In genomic region chr6:111252451-111252850, GRCh38 we compare ENCODE assay signal across 28 cellular contexts.
"Had no signal": no experiment of that assay in that cellular context is flagged by ENCODE, and none has a peak within 500 bp of the region (broad histone marks: within the 10 kb centered on the region; RNA-seq: fewer than 3 reads in every experiment).

No MANE protein-coding gene starts in this region.

- H3K27ac ChIP-seq: colonic mucosa, esophagus squamous epithelium, heart right ventricle, lower lobe of right lung, neutrophil, pancreas, suprapubic skin, vagina had no signal

- H3K36me3 ChIP-seq: colonic mucosa, esophagus squamous epithelium, heart right ventricle, lower lobe of right lung, neutrophil, pancreas, suprapubic skin, vagina had no signal

- H3K4me3 ChIP-seq: colonic mucosa, esophagus squamous epithelium, heart right ventricle, lower lobe of right lung, pancreas, smooth muscle cell, suprapubic skin, vagina had no signal

- H3K27me3 ChIP-seq: colonic mucosa, neutrophil, pancreas, suprapubic skin, vagina had no signal

- ATAC-seq: heart right ventricle; left colon; left ventricle myocardium superior; lower lobe of right lung; naive thymus-derived CD8-positive, alpha-beta T cell; pancreas; sciatic nerve; stimulated activated naive CD8-positive, alpha-beta T cell treated with anti-CD3 and anti-CD28 coated beads, Interleukin-15, amount 100 ng/mL, for 72 hours had no signal

- FAIRE-seq: endometrium, pancreas had no signal

- H3K4me2 ChIP-seq: smooth muscle cell had no signal

- H3K9me3 ChIP-seq: colonic mucosa, esophagus squamous epithelium, heart right ventricle, lower lobe of right lung, neutrophil, pancreas, suprapubic skin, vagina had no signal

- DNase-seq: colonic mucosa; effector memory CD4-positive, alpha-beta T cell; esophagus squamous epithelium; foreskin melanocyte; glutamatergic neuron; heart right ventricle; hippocampal formation; immature natural killer cell; islet precursor cell; kidney glomerular epithelial cell; left colon; left ventricle myocardium superior; lower lobe of right lung; naive thymus-derived CD8-positive, alpha-beta T cell; pancreas; stimulated activated CD4-positive, alpha-beta T cell treated with anti-CD3 and anti-CD28 coated beads, Interleukin-12 subunit alpha, Interleukin-12 subunit beta, amount 100 ng/mL, for 4 hours; stimulated activated CD4-positive, alpha-beta T cell treated with anti-CD3 and anti-CD28 coated beads, Interleukin-1b, Interleukin-23, amount 100 ng/mL, for 48 hours; stimulated activated CD4-positive, alpha-beta T cell treated with anti-CD3 and anti-CD28 coated beads, Interleukin-4, amount 100 ng/mL, for 1 hour; stimulated activated CD8-positive, alpha-beta memory T cell treated with anti-CD3 and anti-CD28 coated beads, Interleukin-4, amount 100 ng/mL, for 48 hours; stimulated activated naive CD4-positive, alpha-beta T cell; stimulated activated naive CD8-positive, alpha-beta T cell treated with anti-CD3 and anti-CD28 coated beads, Interleukin-15, amount 100 ng/mL, for 72 hours; trophoblast cell had no signal

- H3K4me1 ChIP-seq: colonic mucosa, esophagus squamous epithelium, heart right ventricle, lower lobe of right lung, suprapubic skin, vagina had no signal
